In the genomic region with DNA sequence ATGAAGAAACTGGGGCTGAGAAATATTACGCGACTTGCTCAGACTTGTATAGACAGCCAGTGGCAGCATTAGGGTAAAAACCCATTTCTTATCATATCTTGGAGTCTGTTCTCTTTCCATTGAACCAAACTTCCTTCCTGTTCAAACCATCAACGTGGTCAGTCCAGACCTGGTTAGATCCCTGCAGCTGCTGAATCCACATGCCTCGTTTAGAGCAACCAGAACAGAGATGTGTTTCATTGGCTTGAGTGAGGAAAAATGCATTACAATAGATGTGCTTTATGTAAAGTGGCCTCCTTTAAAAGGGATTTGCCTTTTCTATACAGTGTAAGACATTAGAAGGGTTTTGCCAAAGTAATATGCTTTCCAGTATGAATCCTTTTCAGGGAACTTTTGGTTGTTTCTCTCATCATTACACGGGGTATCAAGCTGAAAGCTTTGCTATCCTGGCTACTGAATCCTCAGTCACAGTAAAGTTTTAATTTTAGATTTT, we compare ENCODE assay signal across 14 cellular contexts.
DNase-seq lines count a peak whose midpoint lies in the region; ATAC-seq and TF ChIP-seq lines count a peak whose summit lies in the region.
"Had no signal": no experiment of that assay in that cellular context is flagged by ENCODE, and none has a peak within 500 bp of the region (broad histone marks: within the 10 kb centered on the region; RNA-seq: fewer than 3 reads in every experiment).

No MANE protein-coding gene starts in this region.

- TF ChIP-seq POLR2A in stomach (IDR thresholded peaks at IDR 0.05): no peak

- H3K27me3 ChIP-seq in neural progenitor cell: no peaks in the 10 kb centered on the region
- H3K27me3 ChIP-seq in right cardiac atrium (ENCODE audit: control insufficient read depth, insufficient read depth): no peaks in the 10 kb centered on the region
- H3K27me3 ChIP-seq in stomach: no peaks in the 10 kb centered on the region
- H3K27me3 ChIP-seq: BLaER1 treated with 17β-estradiol and CSF1 and Interleukin-3, amounts not matched to agents 10 nM and 100 nM had no signal

- DNase-seq in COLO829 (ENCODE audit: low spot score) (peak; percentile 5), KBM-7 (peak; percentile 5), epithelial cell of esophagus (ENCODE audit: low read depth) (peak; percentile 8), neural progenitor cell (ENCODE audit: low spot score) (no peak), right cardiac atrium (no peak), NCI-H774 (lab: John Stamatoyannopoulos, UW) (no peak), stomach (no peak)
- DNase-seq: ACHN; CD4-positive, CD25-positive, alpha-beta regulatory T cell; DMS79; GOT3 had no signal

- no peak for ATAC-seq in right cardiac atrium
- ATAC-seq: GM12878, HCT116 had no signal

- no peak for TF ChIP-seq CTCF in epithelial cell of esophagus (IDR thresholded peaks at IDR 0.05; ENCODE audit: insufficient read depth, low read depth, low read length, missing control alignments)
- no peak for TF ChIP-seq CTCF in neural progenitor cell (IDR thresholded peaks at IDR 0.05)
- TF ChIP-seq CTCF in stomach (IDR thresholded peaks at IDR 0.05): no peak

- no peak overlapping the region for H3K4me3 Mint-ChIP-seq in neural progenitor cell
- H3K4me3 Mint-ChIP-seq: CD4-positive, CD25-positive, alpha-beta regulatory T cell had no signal

- 59% methylated on average over 5 of the region's 5 CpGs for WGBS in right cardiac atrium
- 57 to 70% (median 66%) methylated on average over 5 of the region's 5 CpGs for WGBS in stomach, 5 donors

- H3K79me2 ChIP-seq in neural progenitor cell (ENCODE audit: low read depth): no peaks in the 10 kb centered on the region

- H3F3A ChIP-seq in neural progenitor cell (ENCODE audit: low read depth): no peaks in the 10 kb centered on the region

- H3K4me2 ChIP-seq in neural progenitor cell: no peak overlapping the region

- TF ChIP-seq EP300 in stomach (IDR thresholded peaks at IDR 0.05): no peak

- H3K27ac Mint-ChIP-seq in neural progenitor cell: no peak overlapping the region
- H3K27ac Mint-ChIP-seq: CD4-positive, CD25-positive, alpha-beta regulatory T cell had no signal

- no peaks in the 10 kb centered on the region for H3K36me3 ChIP-seq in neural progenitor cell
- no peaks in the 10 kb centered on the region for H3K36me3 ChIP-seq in stomach
- H3K36me3 ChIP-seq: BLaER1 treated with 17β-estradiol and CSF1 and Interleukin-3, amounts not matched to agents 10 nM and 100 nM had no signal

- no peak overlapping the region for H3K27ac ChIP-seq in neural progenitor cell
- no peak overlapping the region for H3K27ac ChIP-seq in right cardiac atrium (ENCODE audit: low read length)
- H3K27ac ChIP-seq in stomach: no peak overlapping the region
- H3K27ac ChIP-seq: BLaER1 treated with 17β-estradiol and CSF1 and Interleukin-3, amounts not matched to agents 10 nM and 100 nM had no signal

- intact Hi-C loops in right cardiac atrium (cut with DNase I) (no loop called here), stomach (cut with DNase I; ENCODE audit: low total_unique reads) (no loop called here)

- H3K4me1 ChIP-seq in neural progenitor cell (no peaks in the 10 kb centered on the region), right cardiac atrium (ENCODE audit: control insufficient read depth, insufficient read depth, low read length) (no peaks in the 10 kb centered on the region), stomach (no peaks in the 10 kb centered on the region)

- no peaks in the 10 kb centered on the region for H4K20me1 ChIP-seq in neural progenitor cell (ENCODE audit: low read depth)
- H4K20me1 ChIP-seq: BLaER1 treated with 17β-estradiol and CSF1 and Interleukin-3, amounts not matched to agents 10 nM and 100 nM had no signal

- H3K9me3 Mint-ChIP-seq in neural progenitor cell: no peaks in the 10 kb centered on the region

- H3K27me3 Mint-ChIP-seq in neural progenitor cell (ENCODE audit: insufficient read depth, low read depth): peaks cover 9% of the 10 kb centered on the region
- H3K27me3 Mint-ChIP-seq: CD4-positive, CD25-positive, alpha-beta regulatory T cell had no signal

- H3K9ac ChIP-seq in neural progenitor cell: no peak overlapping the region
- H3K9ac ChIP-seq: BLaER1 treated with 17β-estradiol and CSF1 and Interleukin-3, amounts not matched to agents 10 nM and 100 nM had no signal

- H3K36me3 Mint-ChIP-seq in neural progenitor cell: no peaks in the 10 kb centered on the region
- H3K36me3 Mint-ChIP-seq: CD4-positive, CD25-positive, alpha-beta regulatory T cell had no signal

- no peak overlapping the region for H3K4me3 ChIP-seq in epithelial cell of esophagus (ENCODE audit: low read length)
- no peak overlapping the region for H3K4me3 ChIP-seq in neural progenitor cell
- no peak overlapping the region for H3K4me3 ChIP-seq in right cardiac atrium (ENCODE audit: low read length)
- H3K4me3 ChIP-seq in stomach: no peak overlapping the region
- H3K4me3 ChIP-seq: BLaER1 treated with 17β-estradiol and CSF1 and Interleukin-3, amounts not matched to agents 10 nM and 100 nM; GM12878 had no signal

- H3K9me3 ChIP-seq in neural progenitor cell (ENCODE audit: low read depth) (no peaks in the 10 kb centered on the region), right cardiac atrium (ENCODE audit: control insufficient read depth, low read length) (no peaks in the 10 kb centered on the region), stomach (no peaks in the 10 kb centered on the region)
- H3K9me3 ChIP-seq: BLaER1 treated with 17β-estradiol and CSF1 and Interleukin-3, amounts not matched to agents 10 nM and 100 nM had no signal

- in situ Hi-C loops in KBM-7 (cut with MboI; ENCODE audit: low pct_unique_long_range_greater_than_20kb, low sequenced_read_pairs): no loop called here

- no peaks in the 10 kb centered on the region for H3K4me1 Mint-ChIP-seq in neural progenitor cell
- H3K4me1 Mint-ChIP-seq: CD4-positive, CD25-positive, alpha-beta regulatory T cell had no signal

- H2AFZ ChIP-seq in neural progenitor cell (replicated peaks): peak overlapping the region; percentile 27

Comparison
In these comparisons a context has a peak if more than half of its experiments do, and no peak if none do; other contexts are left out.
1. DNase-seq: peak in COLO829 (single experiment), KBM-7 (single experiment) and epithelial cell of esophagus (single experiment); none in neural progenitor cell (single experiment), right cardiac atrium (0 of 3), NCI-H774 (single experiment) and stomach (single experiment).